In the genomic region with DNA sequence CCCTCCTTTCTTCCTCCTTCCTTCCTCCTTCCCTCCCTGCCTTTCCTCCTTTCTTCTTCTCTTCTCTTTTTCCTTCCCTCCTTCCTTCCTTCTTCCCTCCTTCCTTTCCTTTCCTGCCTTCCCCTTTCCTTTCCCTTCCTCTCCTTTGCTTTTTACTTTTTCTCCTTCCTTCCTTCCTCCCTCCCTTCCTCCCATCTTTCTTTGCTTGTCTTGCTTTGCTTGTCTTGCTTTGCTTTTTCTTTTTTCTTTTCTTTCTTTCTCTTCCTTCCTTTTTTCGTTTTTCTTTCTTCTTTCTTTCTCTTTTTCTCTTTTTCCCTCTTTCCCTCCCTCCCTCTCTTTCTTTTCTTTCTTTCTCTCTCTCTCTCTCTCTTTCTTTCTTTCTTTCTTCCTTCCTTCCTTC, we compare ENCODE assay signal across 3 cellular contexts.
TF ChIP-seq lines count a peak whose summit lies in the region.

No MANE protein-coding gene starts in this region.

TF ChIP-seq in HepG2, 621 proteins besides CTCF, POLR2A, EP300 and RAD21:
- TF ChIP-seq SALL2 (CRISPR knock-in tag; IDR thresholded peaks at IDR 0.05), result no peak
- TF ChIP-seq TGIF2 (CRISPR knock-in tag; IDR thresholded peaks at IDR 0.05), result no peak
- TF ChIP-seq HOXA9 (CRISPR knock-in tag; IDR thresholded peaks at IDR 0.05; ENCODE audit: borderline replicate concordance), result no peak
- TF ChIP-seq, protein P1, sequence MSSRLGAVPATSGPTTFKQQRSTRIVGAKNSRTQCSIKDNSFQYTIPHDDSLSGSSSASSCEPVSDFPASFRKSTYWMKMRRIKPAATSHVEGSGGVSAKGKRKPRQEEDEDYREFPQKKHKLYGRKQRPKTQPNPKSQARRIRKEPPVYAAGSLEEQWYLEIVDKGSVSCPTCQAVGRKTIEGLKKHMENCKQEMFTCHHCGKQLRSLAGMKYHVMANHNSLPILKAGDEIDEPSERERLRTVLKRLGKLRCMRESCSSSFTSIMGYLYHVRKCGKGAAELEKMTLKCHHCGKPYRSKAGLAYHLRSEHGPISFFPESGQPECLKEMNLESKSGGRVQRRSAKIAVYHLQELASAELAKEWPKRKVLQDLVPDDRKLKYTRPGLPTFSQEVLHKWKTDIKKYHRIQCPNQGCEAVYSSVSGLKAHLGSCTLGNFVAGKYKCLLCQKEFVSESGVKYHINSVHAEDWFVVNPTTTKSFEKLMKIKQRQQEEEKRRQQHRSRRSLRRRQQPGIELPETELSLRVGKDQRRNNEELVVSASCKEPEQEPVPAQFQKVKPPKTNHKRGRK (CRISPR knock-in tag; IDR thresholded peaks at IDR 0.05), result 0 out of 2 replicates have a peak, but pooled peaks have one; percentile 53
- 0 out of 2 replicates have a peak, but pooled peaks have one; percentile 12 for TF ChIP-seq RAD51 (IDR thresholded peaks at IDR 0.05; ENCODE audit: borderline replicate concordance)
TF ChIP-seq in HepG2: peak in this region for 2.

TF ChIP-seq in IMR-90, 13 proteins besides CTCF, POLR2A, EP300 and RAD21:
- no peak for TF ChIP-seq MAFK (IDR thresholded peaks at IDR 0.05; ENCODE audit: low read depth, low read length)
- TF ChIP-seq CHD1 (IDR thresholded peaks at IDR 0.05; ENCODE audit: low read depth, low read length), result no peak
- TF ChIP-seq BHLHE40 (IDR thresholded peaks at IDR 0.05; ENCODE audit: low read depth, low read length), result no peak
- no peak for TF ChIP-seq CEBPB (IDR thresholded peaks at IDR 0.05; ENCODE audit: low read depth, low read length)
- no peak for TF ChIP-seq FOS (IDR thresholded peaks at IDR 0.05; ENCODE audit: low read depth, low read length)
- TF ChIP-seq, protein P2, sequence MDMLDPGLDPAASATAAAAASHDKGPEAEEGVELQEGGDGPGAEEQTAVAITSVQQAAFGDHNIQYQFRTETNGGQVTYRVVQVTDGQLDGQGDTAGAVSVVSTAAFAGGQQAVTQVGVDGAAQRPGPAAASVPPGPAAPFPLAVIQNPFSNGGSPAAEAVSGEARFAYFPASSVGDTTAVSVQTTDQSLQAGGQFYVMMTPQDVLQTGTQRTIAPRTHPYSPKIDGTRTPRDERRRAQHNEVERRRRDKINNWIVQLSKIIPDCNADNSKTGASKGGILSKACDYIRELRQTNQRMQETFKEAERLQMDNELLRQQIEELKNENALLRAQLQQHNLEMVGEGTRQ (IDR thresholded peaks at IDR 0.05; ENCODE audit: low read depth, low read length), result no peak
- TF ChIP-seq NFE2L2 (IDR thresholded peaks at IDR 0.05; ENCODE audit: low read depth, low read length), result no peak
- TF ChIP-seq, protein P3, sequence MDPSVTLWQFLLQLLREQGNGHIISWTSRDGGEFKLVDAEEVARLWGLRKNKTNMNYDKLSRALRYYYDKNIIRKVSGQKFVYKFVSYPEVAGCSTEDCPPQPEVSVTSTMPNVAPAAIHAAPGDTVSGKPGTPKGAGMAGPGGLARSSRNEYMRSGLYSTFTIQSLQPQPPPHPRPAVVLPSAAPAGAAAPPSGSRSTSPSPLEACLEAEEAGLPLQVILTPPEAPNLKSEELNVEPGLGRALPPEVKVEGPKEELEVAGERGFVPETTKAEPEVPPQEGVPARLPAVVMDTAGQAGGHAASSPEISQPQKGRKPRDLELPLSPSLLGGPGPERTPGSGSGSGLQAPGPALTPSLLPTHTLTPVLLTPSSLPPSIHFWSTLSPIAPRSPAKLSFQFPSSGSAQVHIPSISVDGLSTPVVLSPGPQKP (IDR thresholded peaks at IDR 0.05; ENCODE audit: borderline replicate concordance, low read depth, low read length), result no peak
- no peak for TF ChIP-seq MXI1 (IDR thresholded peaks at IDR 0.05; ENCODE audit: borderline replicate concordance, low read depth, low read length)
- no peak for TF ChIP-seq RCOR1 (IDR thresholded peaks at IDR 0.05; ENCODE audit: insufficient replicate concordance, low read length)
- no peak for TF ChIP-seq RFX5 (IDR thresholded peaks at IDR 0.05; ENCODE audit: low read depth, low read length)
- TF ChIP-seq SMC3 (IDR thresholded peaks at IDR 0.05; ENCODE audit: low read depth, low read length), result no peak
- no peak for TF ChIP-seq MAZ (IDR thresholded peaks at IDR 0.05; ENCODE audit: borderline replicate concordance, low read depth, low read length)

TF ChIP-seq in GM12878, 131 proteins besides CTCF, POLR2A, EP300 and RAD21:
- TF ChIP-seq, protein P4, sequence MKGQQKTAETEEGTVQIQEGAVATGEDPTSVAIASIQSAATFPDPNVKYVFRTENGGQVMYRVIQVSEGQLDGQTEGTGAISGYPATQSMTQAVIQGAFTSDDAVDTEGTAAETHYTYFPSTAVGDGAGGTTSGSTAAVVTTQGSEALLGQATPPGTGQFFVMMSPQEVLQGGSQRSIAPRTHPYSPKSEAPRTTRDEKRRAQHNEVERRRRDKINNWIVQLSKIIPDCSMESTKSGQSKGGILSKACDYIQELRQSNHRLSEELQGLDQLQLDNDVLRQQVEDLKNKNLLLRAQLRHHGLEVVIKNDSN (IDR thresholded peaks at IDR 0.05; ENCODE audit: borderline replicate concordance, extremely low read length, insufficient read depth, low read depth, low read length), result no peak
- TF ChIP-seq, protein P5, sequence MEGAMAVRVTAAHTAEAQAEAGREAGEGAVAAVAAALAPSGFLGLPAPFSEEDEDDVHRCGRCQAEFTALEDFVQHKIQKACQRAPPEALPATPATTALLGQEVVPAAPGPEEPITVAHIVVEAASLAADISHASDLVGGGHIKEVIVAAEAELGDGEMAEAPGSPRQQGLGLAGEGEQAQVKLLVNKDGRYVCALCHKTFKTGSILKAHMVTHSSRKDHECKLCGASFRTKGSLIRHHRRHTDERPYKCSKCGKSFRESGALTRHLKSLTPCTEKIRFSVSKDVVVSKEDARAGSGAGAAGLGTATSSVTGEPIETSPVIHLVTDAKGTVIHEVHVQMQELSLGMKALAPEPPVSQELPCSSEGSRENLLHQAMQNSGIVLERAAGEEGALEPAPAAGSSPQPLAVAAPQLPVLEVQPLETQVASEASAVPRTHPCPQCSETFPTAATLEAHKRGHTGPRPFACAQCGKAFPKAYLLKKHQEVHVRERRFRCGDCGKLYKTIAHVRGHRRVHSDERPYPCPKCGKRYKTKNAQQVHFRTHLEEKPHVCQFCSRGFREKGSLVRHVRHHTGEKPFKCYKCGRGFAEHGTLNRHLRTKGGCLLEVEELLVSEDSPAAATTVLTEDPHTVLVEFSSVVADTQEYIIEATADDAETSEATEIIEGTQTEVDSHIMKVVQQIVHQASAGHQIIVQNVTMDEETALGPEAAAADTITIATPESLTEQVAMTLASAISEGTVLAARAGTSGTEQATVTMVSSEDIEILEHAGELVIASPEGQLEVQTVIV (IDR thresholded peaks at IDR 0.05; ENCODE audit: borderline replicate concordance, partially characterized antibody), result peak; percentile 10
